Comparison of ENCODE assay signal across 31 cellular contexts in genomic region chr17:21357281-21357680, GRCh38. TPM values are rescaled to one million over a fixed set of nuclear protein-coding genes. Genes with fewer than 3 reads are reported as not detected.
"Had no signal": no experiment of that assay in that cellular context is flagged by ENCODE, and none has a peak within 500 bp of the region (broad histone marks: within the 10 kb centered on the region; RNA-seq: fewer than 3 reads in every experiment).

No MANE protein-coding gene starts in this region.

- H3K27ac ChIP-seq: breast epithelium, colonic mucosa, gastrocnemius medialis, lower lobe of right lung, neutrophil, pancreas, prostate gland, tibial artery, upper lobe of right lung, VCaP had no signal

- ATAC-seq: activated CD4-positive, CD25-positive, alpha-beta regulatory T cell treated with anti-CD3 and anti-CD28 coated beads, Interleukin-2, amount 50 U/mL, for 24 hours; activated naive CD8-positive, alpha-beta T cell treated with anti-CD3 and anti-CD28 coated beads, Interleukin-2, amount 50 U/mL, for 24 hours; gastrocnemius medialis; lower lobe of right lung; natural killer cell; pancreas; stimulated activated memory B cell treated with anti-CD40 and anti-IgM and Interleukin-4, amounts not matched to agents 10 μg/mL and 1 μg/mL and 100 μg/mL, for 72 hours; stimulated activated naive CD8-positive, alpha-beta T cell treated with anti-CD3 and anti-CD28 coated beads, Interleukin-15, amount 100 ng/mL, for 72 hours; upper lobe of right lung had no signal

- H3K9me3 Mint-ChIP-seq: activated CD4-positive, alpha-beta memory T cell treated with anti-CD3 and anti-CD28 coated beads for 36 hours; activated CD4-positive, alpha-beta T cell treated with anti-CD3 and anti-CD28 coated beads, Interleukin-2, amount 10 ng/mL, durations not matched to agents 24 days and 14 days; activated naive CD4-positive, alpha-beta T cell treated with anti-CD3 and anti-CD28 coated beads, Interleukin-2, amount 50 U/mL, for 24 hours; activated naive CD8-positive, alpha-beta T cell treated with anti-CD3 and anti-CD28 coated beads, Interleukin-2, amount 50 U/mL, for 24 hours; activated T-helper 2 cell treated with anti-CD3 and anti-CD28 coated beads, Interferon-gamma antibody, Interleukin-2, Interleukin-4, amounts not matched to agents 10 μg/mL and 5 μg/mL and 100 μg/mL, durations not matched to agents 14 hours and 24 hours and 36 hours had no signal

- H3K4me3 ChIP-seq: breast epithelium, colonic mucosa, gastrocnemius medialis, lower lobe of right lung, pancreas, prostate gland, smooth muscle cell, tibial artery, upper lobe of right lung had no signal

- H3K27me3 Mint-ChIP-seq: activated CD4-positive, alpha-beta memory T cell treated with anti-CD3 and anti-CD28 coated beads for 36 hours; activated CD4-positive, alpha-beta T cell treated with anti-CD3 and anti-CD28 coated beads, Interleukin-2, amount 10 ng/mL, durations not matched to agents 24 days and 14 days; activated naive CD4-positive, alpha-beta T cell treated with anti-CD3 and anti-CD28 coated beads, Interleukin-2, amount 50 U/mL, for 24 hours; activated naive CD8-positive, alpha-beta T cell treated with anti-CD3 and anti-CD28 coated beads, Interleukin-2, amount 50 U/mL, for 24 hours; stimulated activated naive CD8-positive, alpha-beta T cell treated with anti-CD3 and anti-CD28 coated beads, Interleukin-15, amount 100 ng/mL, for 72 hours had no signal

- FAIRE-seq: keratinocyte, pancreas had no signal

- DNase-seq: activated CD4-positive, alpha-beta memory T cell treated with anti-CD3 and anti-CD28 coated beads for 36 hours; activated CD4-positive, alpha-beta T cell treated with anti-CD3 and anti-CD28 coated beads, Interleukin-2, amount 10 ng/mL, durations not matched to agents 24 days and 14 days; activated naive CD8-positive, alpha-beta T cell treated with anti-CD3 and anti-CD28 coated beads, Interleukin-2, amount 50 U/mL, for 24 hours; activated T-cell treated with anti-CD3 and anti-CD28 coated beads, Interleukin-2, amount 50 U/mL, for 48 hours; amygdala; colonic mucosa; effector CD8-positive, alpha-beta T cell; gastrocnemius medialis; hippocampal formation; lower lobe of right lung; mesenchymal stem cell; natural killer cell; stimulated activated CD4-positive, alpha-beta T cell treated with anti-CD3 and anti-CD28 coated beads, Interleukin-1b, Interleukin-23, amount 100 ng/mL, for 48 hours; stimulated activated CD4-positive, alpha-beta T cell treated with anti-CD3 and anti-CD28 coated beads, Interleukin-4, amount 100 ng/mL, for 4 hours; stimulated activated CD8-positive, alpha-beta memory T cell treated with anti-CD3 and anti-CD28 coated beads, Interleukin-4, amount 100 ng/mL, for 48 hours; stimulated activated naive CD8-positive, alpha-beta T cell treated with anti-CD3 and anti-CD28 coated beads, Interleukin-15, amount 100 ng/mL, for 72 hours; substantia nigra; tibial artery; upper lobe of right lung had no signal

- H3K4me1 Mint-ChIP-seq: activated CD4-positive, alpha-beta T cell treated with anti-CD3 and anti-CD28 coated beads, Interleukin-2, amount 10 ng/mL, durations not matched to agents 24 days and 14 days; activated naive CD4-positive, alpha-beta T cell treated with anti-CD3 and anti-CD28 coated beads, Interleukin-2, amount 50 U/mL, for 24 hours; activated naive CD8-positive, alpha-beta T cell treated with anti-CD3 and anti-CD28 coated beads, Interleukin-2, amount 50 U/mL, for 24 hours; stimulated activated memory B cell treated with anti-CD40 and anti-IgM and Interleukin-4, amounts not matched to agents 10 μg/mL and 1 μg/mL and 100 μg/mL, for 72 hours; stimulated activated naive CD8-positive, alpha-beta T cell treated with anti-CD3 and anti-CD28 coated beads, Interleukin-15, amount 100 ng/mL, for 72 hours had no signal

- H3K27ac Mint-ChIP-seq: activated CD4-positive, alpha-beta memory T cell treated with anti-CD3 and anti-CD28 coated beads for 36 hours; activated CD4-positive, alpha-beta T cell treated with anti-CD3 and anti-CD28 coated beads, Interleukin-2, amount 10 ng/mL, durations not matched to agents 24 days and 14 days; activated naive CD4-positive, alpha-beta T cell treated with anti-CD3 and anti-CD28 coated beads, Interleukin-2, amount 50 U/mL, for 24 hours; activated naive CD8-positive, alpha-beta T cell treated with anti-CD3 and anti-CD28 coated beads, Interleukin-2, amount 50 U/mL, for 24 hours; activated T-helper 2 cell treated with anti-CD3 and anti-CD28 coated beads, Interferon-gamma antibody, Interleukin-2, Interleukin-4, amounts not matched to agents 10 μg/mL and 5 μg/mL and 100 μg/mL, durations not matched to agents 14 hours and 24 hours and 36 hours; natural killer cell; stimulated activated memory B cell treated with anti-CD40 and anti-IgM and Interleukin-4, amounts not matched to agents 10 μg/mL and 1 μg/mL and 100 μg/mL, for 72 hours had no signal

- H3K27me3 ChIP-seq: breast epithelium, colonic mucosa, gastrocnemius medialis, pancreas, tibial artery, upper lobe of right lung had no signal

- H3K4me3 Mint-ChIP-seq: activated CD4-positive, alpha-beta memory T cell treated with anti-CD3 and anti-CD28 coated beads for 36 hours; activated CD4-positive, alpha-beta T cell treated with anti-CD3 and anti-CD28 coated beads, Interleukin-2, amount 10 ng/mL, durations not matched to agents 24 days and 14 days; activated naive CD4-positive, alpha-beta T cell treated with anti-CD3 and anti-CD28 coated beads, Interleukin-2, amount 50 U/mL, for 24 hours; activated naive CD8-positive, alpha-beta T cell treated with anti-CD3 and anti-CD28 coated beads, Interleukin-2, amount 50 U/mL, for 24 hours; natural killer cell; stimulated activated memory B cell treated with anti-CD40 and anti-IgM and Interleukin-4, amounts not matched to agents 10 μg/mL and 1 μg/mL and 100 μg/mL, for 72 hours; stimulated activated naive CD8-positive, alpha-beta T cell treated with anti-CD3 and anti-CD28 coated beads, Interleukin-15, amount 100 ng/mL, for 72 hours had no signal

- H3K9me3 ChIP-seq: breast epithelium, colonic mucosa, gastrocnemius medialis, lower lobe of right lung, neutrophil, pancreas, prostate gland, tibial artery, upper lobe of right lung had no signal

- H3K4me1 ChIP-seq: breast epithelium, colonic mucosa, gastrocnemius medialis, pancreas, prostate gland, tibial artery, upper lobe of right lung had no signal

- H3K4me2 ChIP-seq: smooth muscle cell had no signal

- H3K36me3 Mint-ChIP-seq: activated CD4-positive, alpha-beta memory T cell treated with anti-CD3 and anti-CD28 coated beads for 36 hours; activated naive CD4-positive, alpha-beta T cell treated with anti-CD3 and anti-CD28 coated beads, Interleukin-2, amount 50 U/mL, for 24 hours; natural killer cell; stimulated activated memory B cell treated with anti-CD40 and anti-IgM and Interleukin-4, amounts not matched to agents 10 μg/mL and 1 μg/mL and 100 μg/mL, for 72 hours had no signal

- H3K36me3 ChIP-seq: breast epithelium, colonic mucosa, gastrocnemius medialis, lower lobe of right lung, neutrophil, pancreas, prostate gland, tibial artery, upper lobe of right lung had no signal

RNA-seq across cellular contexts. Expression of gene KCNJ12, which starts 18.9 kb away (rescaled TPM):
- total RNA-seq: activated CD4-positive, alpha-beta memory T cell treated with anti-CD3 and anti-CD28 coated beads for 36 hours; activated CD4-positive, alpha-beta T cell treated with anti-CD3 and anti-CD28 coated beads, Interleukin-2, amount 10 ng/mL, durations not matched to agents 24 days and 14 days; activated T-helper 2 cell treated with anti-CD3 and anti-CD28 coated beads, Interferon-gamma antibody, Interleukin-2, Interleukin-4, amounts not matched to agents 10 μg/mL and 5 μg/mL and 100 μg/mL, durations not matched to agents 14 hours and 24 hours and 36 hours; T-helper 1 cell treated with Interleukin-12 subunit alpha and Interleukin-12 subunit beta and Interleukin-4 antibody, amounts not matched to agents 30 ng/mL and 1 ng/mL, for 36 hours had no signal
